Comparison of ENCODE assay signal across 8 cellular contexts in genomic region chr12:116737774-116738657, GRCh38. TPM values are rescaled to one million over a fixed set of nuclear protein-coding genes. Genes with fewer than 3 reads are reported as not detected.
DNase-seq lines count a peak whose midpoint lies in the region; TF ChIP-seq lines count a peak whose summit lies in the region.

Gene RNFT2, plus strand, starts transcription at chr12:116738315. Its CDS starts 2,183 bp downstream, at chr12:116740498.
Gene SPRING1, minus strand, starts transcription at chr12:116738069. Its CDS starts 169 bp downstream, at chr12:116737900.

- peaks cover 17% of the 10 kb centered on the region for H3K36me3 Mint-ChIP-seq in nephron (ENCODE audit: low read depth)
- peaks cover 18% of the 10 kb centered on the region for H3K36me3 Mint-ChIP-seq in stimulated activated naive CD8-positive, alpha-beta T cell treated with anti-CD3 and anti-CD28 coated beads, Interleukin-15, Interleukin-2, amounts not matched to agents 100 ng/mL and 50 ng/mL, for 24 hours (ENCODE audit: low read depth)

- no peaks in the 10 kb centered on the region for H3K9me3 Mint-ChIP-seq in nephron
- H3K9me3 Mint-ChIP-seq in stimulated activated naive CD8-positive, alpha-beta T cell treated with anti-CD3 and anti-CD28 coated beads, Interleukin-15, Interleukin-2, amounts not matched to agents 100 ng/mL and 50 ng/mL, for 24 hours: no peaks in the 10 kb centered on the region

- H3K4me3 Mint-ChIP-seq in nephron: peak within 1 kb of the TSS; percentile 95 to 99 (median 96)
- H3K4me3 Mint-ChIP-seq in stimulated activated naive CD8-positive, alpha-beta T cell treated with anti-CD3 and anti-CD28 coated beads, Interleukin-15, Interleukin-2, amounts not matched to agents 100 ng/mL and 50 ng/mL, for 24 hours: peak within 1 kb of the TSS; percentile 96

- CTCF ChIA-PET in RWPE1 (lab: Yijun Ruan, JAX): no interaction called here

- TF ChIP-seq CTCF in LNCaP clone FGC (IDR thresholded peaks at IDR 0.05; ENCODE audit: control insufficient read depth, extremely low read depth, insufficient read depth) (0 out of 2 replicates have a peak, but pooled peaks have one; percentile 0), RWPE1 (conservative IDR thresholded peaks at IDR 0.05; ENCODE audit: low read depth) (no peak), fibroblast of the aortic adventitia (IDR thresholded peaks at IDR 0.05; ENCODE audit: insufficient read depth, low read length) (no peak), nephron (IDR thresholded peaks at IDR 0.05; ENCODE audit: unreplicated experiment in 3 of 3) (peak in 2 of 3 experiments; percentile 21 to 31)

- no peaks in the 10 kb centered on the region for H3K27me3 Mint-ChIP-seq in nephron (ENCODE audit: low read depth)
- H3K27me3 Mint-ChIP-seq in stimulated activated naive CD8-positive, alpha-beta T cell treated with anti-CD3 and anti-CD28 coated beads, Interleukin-15, Interleukin-2, amounts not matched to agents 100 ng/mL and 50 ng/mL, for 24 hours: no peaks in the 10 kb centered on the region

- peak; percentile 99 for DNase-seq in ELF-1 (ENCODE audit: low read depth, low spot score)
- DNase-seq in GOT3 (lab: John Stamatoyannopoulos, UW): peak; percentile 97
- DNase-seq in LNCaP clone FGC (ENCODE audit: low read depth): peak; percentile 98
- DNase-seq in RWPE1 (ENCODE audit: low spot score): peak; percentile 100
- DNase-seq in activated T-helper 9 cell treated with anti-CD3 and anti-CD28 coated beads, Interleukin-2, amount 50 U/mL, for 16 hours (ENCODE audit: low read depth): peak; percentile 98
- DNase-seq in fibroblast of the aortic adventitia (ENCODE audit: low read depth): peak; percentile 99

- peaks cover 25% of the 10 kb centered on the region for H3K4me1 Mint-ChIP-seq in nephron
- peaks cover 28% of the 10 kb centered on the region for H3K4me1 Mint-ChIP-seq in stimulated activated naive CD8-positive, alpha-beta T cell treated with anti-CD3 and anti-CD28 coated beads, Interleukin-15, Interleukin-2, amounts not matched to agents 100 ng/mL and 50 ng/mL, for 24 hours (ENCODE audit: low read depth)

- POLR2A ChIA-PET in RWPE1 (lab: Yijun Ruan, JAX; ENCODE audit: low non-redundant PET): no interaction called here

- H3K27ac Mint-ChIP-seq in nephron: peak within 1 kb of the TSS; percentile 14 to 83 (median 30)
- peak within 1 kb of the TSS; percentile 88 for H3K27ac Mint-ChIP-seq in stimulated activated naive CD8-positive, alpha-beta T cell treated with anti-CD3 and anti-CD28 coated beads, Interleukin-15, Interleukin-2, amounts not matched to agents 100 ng/mL and 50 ng/mL, for 24 hours

- H3K4me3 ChIP-seq in LNCaP clone FGC (ENCODE audit: low read depth, low read length): peak within 1 kb of the TSS; percentile 66
- H3K4me3 ChIP-seq in fibroblast of the aortic adventitia (ENCODE audit: low read depth, low read length): peak within 1 kb of the TSS; percentile 95

- H3K27ac ChIP-seq in RWPE1: peak within 1 kb of the TSS; percentile 64

RNA-seq across cellular contexts. Expression of gene RNFT2, which starts in this region (rescaled TPM):
- 0.98 and 2.3 TPM in 2 replicates for total RNA-seq in fibroblast of the aortic adventitia (ENCODE audit: low replicate concordance)

RNA-seq across cellular contexts. Expression of gene SPRING1, which starts in this region (rescaled TPM):
- 7.0 and 24.4 TPM in 2 replicates for total RNA-seq in fibroblast of the aortic adventitia (ENCODE audit: low replicate concordance)

Comparison
In these comparisons a context has a peak if more than half of its experiments do, and no peak if none do; other contexts are left out.
1. Peak in every context shown above with its lines: DNase-seq, H3K4me3 ChIP-seq and H3K27ac ChIP-seq.
2. CTCF ChIP-seq: peak in LNCaP clone FGC (single experiment) and nephron (2 of 3); none in RWPE1 (single experiment) and fibroblast of the aortic adventitia (single experiment).